ENCODE assay signal across 10 cellular contexts in the genomic region with DNA sequence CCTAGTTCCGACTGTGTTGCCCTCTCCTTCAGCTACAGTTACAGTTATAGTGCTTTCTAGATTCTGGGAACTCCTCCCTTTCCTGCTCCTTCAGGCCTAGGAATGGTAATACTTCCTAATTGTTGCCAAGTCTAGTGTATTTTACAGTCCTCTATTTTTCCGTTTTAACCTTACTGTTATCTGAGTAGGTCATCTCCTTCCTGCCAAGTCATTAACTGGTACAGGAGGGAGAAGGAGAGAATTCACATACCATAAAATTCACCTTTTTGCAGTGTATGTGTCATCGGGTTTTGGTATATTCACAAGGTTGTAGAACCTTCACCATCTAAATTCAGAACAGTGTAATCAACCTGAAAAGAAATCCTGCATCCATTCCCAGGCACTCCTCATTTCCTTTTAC.
"Had no signal": no experiment of that assay in that cellular context is flagged by ENCODE, and none has a peak within 500 bp of the region (broad histone marks: within the 10 kb centered on the region; RNA-seq: fewer than 3 reads in every experiment).

No MANE protein-coding gene starts in this region.

- H3K27ac ChIP-seq: GM23248 had no signal

- H3K27ac Mint-ChIP-seq: GM23338, H9, HFFc6 had no signal

- H3K4me2 ChIP-seq: GM23338 had no signal

- DNase-seq: GM23248, GOT3, H7, H9, HCEC 1CT, HFFc6 had no signal

- H3K36me3 ChIP-seq: HAP-1 had no signal

- ATAC-seq: GM23338, HCT116 had no signal

- H3K9ac ChIP-seq: GM23248 had no signal

- H3K4me3 ChIP-seq: GM23248, GM23338, HAP-1 had no signal

- H3K9me3 Mint-ChIP-seq: GM23338, HFFc6 had no signal

- FAIRE-seq: H54 had no signal

- H3K4me3 Mint-ChIP-seq: GM23338, H9, HFFc6 had no signal

- H3K9me3 ChIP-seq: HAP-1 had no signal

- H3K4me1 ChIP-seq: HAP-1 had no signal

- H2AFZ ChIP-seq: GM23248, GM23338 had no signal
